In genomic region chr12:4293942-4294505, GRCh38 we compare ENCODE assay signal across 11 cellular contexts. TPM values are rescaled to one million over a fixed set of nuclear protein-coding genes. Genes with fewer than 3 reads are reported as not detected.
A peak's percentile ranks its signal among the peaks of the same experiment; 100 is the strongest.
DNase-seq lines count a peak whose midpoint lies in the region; ATAC-seq and TF ChIP-seq lines count a peak whose summit lies in the region.
"Had no signal": no experiment of that assay in that cellular context is flagged by ENCODE, and none has a peak within 500 bp of the region (broad histone marks: within the 10 kb centered on the region; RNA-seq: fewer than 3 reads in every experiment).

No MANE protein-coding gene starts in this region.

- peaks cover 16% of the 10 kb centered on the region for H3K36me3 Mint-ChIP-seq in dendritic cell treated with granulocyte-macrophage colony-stimulating factor and Interleukin-4, amounts not matched to agents 40 ng/mL and 50 ng/mL, for 4 days (ENCODE audit: low read depth)
- peaks cover 0 to 94% (median 7%) of the 10 kb centered on the region in 3 donors for H3K36me3 Mint-ChIP-seq in naive thymus-derived CD8-positive, alpha-beta T cell

- in situ Hi-C loops in G401 (cut with HindIII; ENCODE audit: low sequenced_read_pairs) = no loop called here
- in situ Hi-C loops in brain microvascular endothelial cell (cut with HindIII; ENCODE audit: low pct_ligation_motif_present, low sequenced_read_pairs) = no loop called here

- H3K27me3 Mint-ChIP-seq in dendritic cell treated with granulocyte-macrophage colony-stimulating factor and Interleukin-4, amounts not matched to agents 40 ng/mL and 50 ng/mL, for 4 days = no peaks in the 10 kb centered on the region
- H3K27me3 Mint-ChIP-seq in naive thymus-derived CD8-positive, alpha-beta T cell = no peaks in the 10 kb centered on the region

- TF ChIP-seq POLR2A in ovary (IDR thresholded peaks at IDR 0.05) = no peak

- H3K4me3 Mint-ChIP-seq in dendritic cell treated with granulocyte-macrophage colony-stimulating factor and Interleukin-4, amounts not matched to agents 40 ng/mL and 50 ng/mL, for 4 days = no peak overlapping the region
- H3K4me3 Mint-ChIP-seq in naive thymus-derived CD8-positive, alpha-beta T cell = peak overlapping the region; percentile 58 to 85 (median 78)

- 68 to 75% (median 71%) methylated on average over 16 of the region's 16 CpGs for WGBS in ovary, 3 donors

- H3K27ac Mint-ChIP-seq in dendritic cell treated with granulocyte-macrophage colony-stimulating factor and Interleukin-4, amounts not matched to agents 40 ng/mL and 50 ng/mL, for 4 days = peak overlapping the region; percentile 44
- peak overlapping the region; percentile 88 to 99 (median 93) for H3K27ac Mint-ChIP-seq in naive thymus-derived CD8-positive, alpha-beta T cell

- no peak overlapping the region for H3K27ac ChIP-seq in brain microvascular endothelial cell
- H3K27ac ChIP-seq in ovary = no peak overlapping the region
- H3K27ac ChIP-seq: testis had no signal

- no peak for TF ChIP-seq EP300 in ovary (IDR thresholded peaks at IDR 0.05)

- no peak for TF ChIP-seq CTCF in brain microvascular endothelial cell (IDR thresholded peaks at IDR 0.05; ENCODE audit: low read depth, low read length, missing control alignments)
- no peak for TF ChIP-seq CTCF in ovary (IDR thresholded peaks at IDR 0.05)

- no peaks in the 10 kb centered on the region for H3K9me3 Mint-ChIP-seq in dendritic cell treated with granulocyte-macrophage colony-stimulating factor and Interleukin-4, amounts not matched to agents 40 ng/mL and 50 ng/mL, for 4 days
- no peaks in the 10 kb centered on the region for H3K9me3 Mint-ChIP-seq in naive thymus-derived CD8-positive, alpha-beta T cell

- no peaks in the 10 kb centered on the region for H3K9me3 ChIP-seq in ovary
- H3K9me3 ChIP-seq: testis had no signal

- peak; percentile 93 to 96 for ATAC-seq in naive thymus-derived CD8-positive, alpha-beta T cell
- no peak for ATAC-seq in HG03439 (IDR thresholded peaks at IDR 0.05; ENCODE audit: unreplicated experiment)

- DNase-seq in G401 (ENCODE audit: low spot score) (peak; percentile 19), NCI-H82 treated with DMSO at 0.1 percent for 48 hours (lab: John Stamatoyannopoulos, UW; ENCODE audit: unreplicated experiment) (peak; percentile 94), HK-2 (ENCODE audit: unreplicated experiment) (no peak), brain microvascular endothelial cell (no peak), ovary (no peak)
- DNase-seq in naive thymus-derived CD8-positive, alpha-beta T cell = peak in 5 of 10 donors; percentile 19 to 73 (median 42)
- DNase-seq: NCI-H446, SIG-M5, testis had no signal

- no peaks in the 10 kb centered on the region for H3K4me1 ChIP-seq in ovary (ENCODE audit: insufficient read depth)
- H3K4me1 ChIP-seq: testis had no signal

- intact Hi-C loops in dendritic cell treated with granulocyte-macrophage colony-stimulating factor and Interleukin-4, amounts not matched to agents 40 ng/mL and 50 ng/mL, for 4 days (cut with micrococcal nuclease) = no loop called here
- intact Hi-C loops in ovary (cut with DNase I) = no loop called here

- H3K36me3 ChIP-seq in brain microvascular endothelial cell (replicated peaks) = no peaks in the 10 kb centered on the region
- H3K36me3 ChIP-seq in ovary = no peaks in the 10 kb centered on the region

- H3K27me3 ChIP-seq in brain microvascular endothelial cell (replicated peaks) (peaks cover 2% of the 10 kb centered on the region), ovary (no peaks in the 10 kb centered on the region)
- H3K27me3 ChIP-seq: testis had no signal

- H3K4me1 Mint-ChIP-seq in dendritic cell treated with granulocyte-macrophage colony-stimulating factor and Interleukin-4, amounts not matched to agents 40 ng/mL and 50 ng/mL, for 4 days (ENCODE audit: low read depth) = peaks cover 57% of the 10 kb centered on the region
- H3K4me1 Mint-ChIP-seq in naive thymus-derived CD8-positive, alpha-beta T cell = peaks cover 37 to 80% (median 62%) of the 10 kb centered on the region in 4 donors

- H3K4me3 ChIP-seq in brain microvascular endothelial cell (ENCODE audit: low read depth, low read length) = no peak overlapping the region
- H3K4me3 ChIP-seq in ovary = no peak overlapping the region
- H3K4me3 ChIP-seq: testis had no signal

- POLR2A ChIA-PET in naive thymus-derived CD8-positive, alpha-beta T cell (lab: Charles Lee) = interaction anchor here (1.0 to 2.6 kb wide), 8 partner anchors 15 to 306 kb away, joined by 3 to 14 read pairs (median 4); partner anchors contain the start of gene TIGAR

RNA-seq across cellular contexts. Expression of gene CCND2, which starts 20.5 kb away (rescaled TPM):
- 88.7 and 110 TPM in 2 replicates for total RNA-seq in G401 (2014; rRNA removed; shearing (Covaris generic))
- 10 to 100 TPM; 89.3 to 93.3 TPM for total RNA-seq in naive thymus-derived CD8-positive, alpha-beta T cell
- polyA plus RNA-seq in naive thymus-derived CD8-positive, alpha-beta T cell = 10 to 100 TPM; 69.3 to 94.1 (median 84.9) TPM
- 100 to 1,000 TPM in 1 of 7 donors, 10 to 100 TPM in 6; 24.1 to 105 (median 70.7) TPM for total RNA-seq in ovary
- 10 to 100 TPM in 1 of 2 donors, 1 to 10 TPM in 1; 4.0 to 16.3 TPM for polyA plus RNA-seq in ovary

RNA-seq across cellular contexts. Expression of gene TIGAR, which starts 27.0 kb away (rescaled TPM):
- total RNA-seq in G401 (2014; rRNA removed; shearing (Covaris generic)) = 19.7 and 25.5 TPM in 2 replicates
- 10 to 100 TPM; 10.6 to 14.0 TPM for total RNA-seq in naive thymus-derived CD8-positive, alpha-beta T cell
- 1 to 10 TPM; 2.1 to 4.2 (median 2.5) TPM for polyA plus RNA-seq in naive thymus-derived CD8-positive, alpha-beta T cell
- total RNA-seq in ovary = 10 to 100 TPM in 1 of 7 donors, 1 to 10 TPM in 5, under 1 TPM in 1; 0.36 to 10.3 (median 4.1) TPM
- 1 to 10 TPM; 1.0 to 8.1 TPM for polyA plus RNA-seq in ovary

Comparison
In these comparisons a context has a peak if more than half of its experiments do, and no peak if none do; other contexts are left out.
1. DNase-seq: peak in G401 (single experiment) and NCI-H82 treated with DMSO at 0.1 percent for 48 hours (single experiment); none in HK-2 (single experiment), brain microvascular endothelial cell (single experiment) and ovary (0 of 5).